10 cellular contexts compared by ENCODE assay signal in the genomic region with DNA sequence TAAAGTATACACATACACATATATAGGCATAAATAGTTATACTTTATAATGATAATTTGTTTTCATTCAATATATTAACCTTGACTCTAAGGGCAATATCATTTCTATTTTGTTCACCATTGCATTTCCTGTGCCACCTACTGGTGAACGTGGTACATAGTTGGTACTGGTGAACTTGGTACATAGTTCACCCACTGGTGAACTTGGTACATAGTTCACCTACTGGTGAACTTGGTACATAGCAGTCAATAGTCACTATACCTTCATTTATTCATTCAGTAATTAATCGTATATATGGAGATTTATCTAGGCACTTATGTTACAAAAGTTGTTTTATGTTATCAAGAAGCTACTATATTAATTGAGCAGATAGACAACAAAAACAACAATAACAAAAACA.
A peak's percentile ranks its signal among the peaks of the same experiment; 100 is the strongest.
DNase-seq lines count a peak whose midpoint lies in the region; ATAC-seq, FAIRE-seq and TF ChIP-seq lines count a peak whose summit lies in the region.
"Had no signal": no experiment of that assay in that cellular context is flagged by ENCODE, and none has a peak within 500 bp of the region (broad histone marks: within the 10 kb centered on the region; RNA-seq: fewer than 3 reads in every experiment).

No MANE protein-coding gene starts in this region.

- no peaks in the 10 kb centered on the region for H3K4me1 ChIP-seq in astrocyte (ENCODE audit: insufficient read depth, low read length)
- no peaks in the 10 kb centered on the region for H3K4me1 ChIP-seq in esophagus muscularis mucosa
- H3K4me1 ChIP-seq in neuronal stem cell (ENCODE audit: control insufficient read depth in 2 of 2, insufficient read depth in 1 of 2, low read depth in 1 of 2, low read length in 2 of 2) = no peaks in the 10 kb centered on the region

- TF ChIP-seq CTCF in C4-2B (conservative IDR thresholded peaks at IDR 0.05) = peak; percentile 17; the same call in 1 of the 2 replicates
- peak; percentile 25 for TF ChIP-seq CTCF in HL-60 (IDR thresholded peaks at IDR 0.05; ENCODE audit: insufficient read depth, low read length)
- peak; percentile 38 for TF ChIP-seq CTCF in astrocyte (IDR thresholded peaks at IDR 0.05; ENCODE audit: insufficient read depth, low read depth, low read length)
- no peak for TF ChIP-seq CTCF in esophagus muscularis mucosa (IDR thresholded peaks at IDR 0.05)

- no peak overlapping the region for H2BK5ac ChIP-seq in neuronal stem cell (ENCODE audit: low read length)

- intact Hi-C loops in esophagus muscularis mucosa (cut with DNase I) = no loop called here

- WGBS in esophagus muscularis mucosa = 60% methylated on average over 2 of the region's 2 CpGs
- no CpG with 5 or more reads among the region's 2 CpGs for WGBS in neuronal stem cell (ENCODE audit: extremely low coverage in 2 of 2, insufficient read length in 2 of 2, insufficient replicate concordance in 1 of 2), 2 donors

- H3K36me3 Mint-ChIP-seq in astrocyte (ENCODE audit: low read depth, unreplicated experiment) = no peaks in the 10 kb centered on the region

- no peak overlapping the region for H2BK15ac ChIP-seq in neuronal stem cell (ENCODE audit: low read length)

- H3K9ac ChIP-seq in astrocyte (ENCODE audit: low read length) = no peak overlapping the region
- no peak overlapping the region for H3K9ac ChIP-seq in neuronal stem cell (ENCODE audit: low read depth, low read length, poor library complexity)

- H2BK12ac ChIP-seq in neuronal stem cell (ENCODE audit: low read length) = no peak overlapping the region

- H3K4ac ChIP-seq in neuronal stem cell (ENCODE audit: low read length) = no peak overlapping the region

- no peak for TF ChIP-seq EP300 in esophagus muscularis mucosa (IDR thresholded peaks at IDR 0.05)

- H3K4me2 ChIP-seq in astrocyte (ENCODE audit: low read length) (no peak overlapping the region), neuronal stem cell (ENCODE audit: insufficient read depth, low read length, poor library complexity, severe bottlenecking) (no peak overlapping the region)

- H3K9me3 ChIP-seq in astrocyte (ENCODE audit: insufficient read depth, low read depth, low read length) = no peaks in the 10 kb centered on the region
- no peaks in the 10 kb centered on the region for H3K9me3 ChIP-seq in esophagus muscularis mucosa
- H3K9me3 ChIP-seq in neuronal stem cell (replicated peaks in 1 of 2; ENCODE audit: control insufficient read depth in 2 of 2, insufficient read depth in 1 of 2, low read depth in 1 of 2, low read length in 2 of 2) = no peaks in the 10 kb centered on the region

- no peak overlapping the region for H3K23ac ChIP-seq in neuronal stem cell (ENCODE audit: low read depth, low read length, poor library complexity)

- H3K36me3 ChIP-seq in astrocyte (ENCODE audit: insufficient read depth, low read length) (no peaks in the 10 kb centered on the region), esophagus muscularis mucosa (no peaks in the 10 kb centered on the region), neuronal stem cell (replicated peaks in 1 of 2; ENCODE audit: control insufficient read depth in 2 of 2, insufficient read depth in 2 of 2, low read length in 2 of 2) (no peaks in the 10 kb centered on the region)

- no peak overlapping the region for H2AFZ ChIP-seq in astrocyte (ENCODE audit: low read depth, low read length)
- H2AFZ ChIP-seq in neuronal stem cell (ENCODE audit: low read length) = no peak overlapping the region

- no peaks in the 10 kb centered on the region for H3K27me3 Mint-ChIP-seq in astrocyte (ENCODE audit: low read depth, unreplicated experiment)

- no peak overlapping the region for H3K18ac ChIP-seq in neuronal stem cell (ENCODE audit: low read length)

- no peak overlapping the region for H3K14ac ChIP-seq in neuronal stem cell (ENCODE audit: low read length)

- H3K79me2 ChIP-seq in astrocyte (ENCODE audit: insufficient read depth, low read length) = no peaks in the 10 kb centered on the region

- H3K4me1 Mint-ChIP-seq in astrocyte (ENCODE audit: low read depth, unreplicated experiment) = no peaks in the 10 kb centered on the region

- DNase-seq in HL-60 (ENCODE audit: low read depth in 1 of 2, low spot score in 1 of 2) = peak; percentile 18 to 37
- no peak for DNase-seq in astrocyte (ENCODE audit: low read depth)
- DNase-seq in hippocampal formation (lab: John Stamatoyannopoulos, UW) = no peak
- no peak for DNase-seq in esophagus muscularis mucosa (ENCODE audit: extremely low spot score)
- DNase-seq in neuronal stem cell (ENCODE audit: low spot score) = no peak
- no peak for DNase-seq in activated CD4-positive, alpha-beta T cell treated with anti-CD3 and anti-CD28 coated beads for 48 hours
- DNase-seq: activated T-cell treated with anti-CD3 and anti-CD28 coated beads, Interleukin-2, amount 50 U/mL, for 72 hours; NCI-H1105 had no signal

- no peak overlapping the region for H3K27ac Mint-ChIP-seq in astrocyte (ENCODE audit: unreplicated experiment)
- H3K27ac Mint-ChIP-seq: activated T-cell treated with anti-CD3 and anti-CD28 coated beads, Interleukin-2, amount 50 U/mL, for 72 hours had no signal

- H3K9me3 Mint-ChIP-seq in astrocyte (ENCODE audit: unreplicated experiment) = no peaks in the 10 kb centered on the region

- no peak overlapping the region for H4K91ac ChIP-seq in neuronal stem cell (ENCODE audit: low read depth, low read length, poor library complexity)

- TF ChIP-seq POLR2A in esophagus muscularis mucosa (IDR thresholded peaks at IDR 0.05; ENCODE audit: low read depth) = no peak

- H2BK120ac ChIP-seq in neuronal stem cell (ENCODE audit: low read depth, low read length) = no peak overlapping the region

- FAIRE-seq in astrocyte (lab: Jason Lieb, UNC) = no peak

- no peak overlapping the region for H2AK5ac ChIP-seq in neuronal stem cell (ENCODE audit: low read depth, low read length)

- peak; percentile 90 for ATAC-seq in GM21367 (IDR thresholded peaks at IDR 0.05; ENCODE audit: unreplicated experiment)
- ATAC-seq: activated T-cell treated with anti-CD3 and anti-CD28 coated beads, Interleukin-2, amount 50 U/mL, for 72 hours had no signal

- H3K27me3 ChIP-seq in HL-60 (ENCODE audit: insufficient read depth, poor library complexity, severe bottlenecking) (no peaks in the 10 kb centered on the region), astrocyte (ENCODE audit: insufficient read depth, low read length) (no peaks in the 10 kb centered on the region), esophagus muscularis mucosa (no peaks in the 10 kb centered on the region), neuronal stem cell (ENCODE audit: control insufficient read depth in 3 of 3, insufficient read depth in 3 of 3, low read depth in 1 of 3, low read length in 3 of 3) (no peaks in the 10 kb centered on the region)

- H3K27ac ChIP-seq in C4-2B (no peak overlapping the region), HL-60 (replicated peaks) (no peak overlapping the region), astrocyte (ENCODE audit: low read depth, low read length) (no peak overlapping the region), esophagus muscularis mucosa (replicated peaks in 1 of 4) (no peak overlapping the region), neuronal stem cell (replicated peaks; ENCODE audit: low read length) (no peak overlapping the region)

- H3K79me1 ChIP-seq in neuronal stem cell (ENCODE audit: low read depth, low read length) = no peaks in the 10 kb centered on the region

- H3K4me3 Mint-ChIP-seq in astrocyte (ENCODE audit: unreplicated experiment) = no peak overlapping the region
- H3K4me3 Mint-ChIP-seq: activated T-cell treated with anti-CD3 and anti-CD28 coated beads, Interleukin-2, amount 50 U/mL, for 72 hours had no signal

- H3K4me3 ChIP-seq in HL-60 (replicated peaks; ENCODE audit: insufficient read depth, low read length) (no peak overlapping the region), astrocyte (ENCODE audit: insufficient read depth, low read depth, low read length) (no peak overlapping the region), esophagus muscularis mucosa (no peak overlapping the region), neuronal stem cell (ENCODE audit: low read length in 2 of 2) (no peak overlapping the region)

- H4K20me1 ChIP-seq in astrocyte (ENCODE audit: insufficient read depth, low read length) = no peaks in the 10 kb centered on the region

- H4K8ac ChIP-seq in neuronal stem cell (ENCODE audit: low read depth, low read length) = no peak overlapping the region

Comparison
In these comparisons a context has a peak if more than half of its experiments do, and no peak if none do; other contexts are left out.
1. CTCF ChIP-seq: peak in C4-2B (single experiment), HL-60 (single experiment) and astrocyte (single experiment); none in esophagus muscularis mucosa (0 of 3).
2. DNase-seq: peak in HL-60 (2 of 2); none in astrocyte (single experiment), hippocampal formation (0 of 2), esophagus muscularis mucosa (single experiment), neuronal stem cell (single experiment) and activated CD4-positive, alpha-beta T cell treated with anti-CD3 and anti-CD28 coated beads for 48 hours (single experiment).